8 cellular contexts compared by ENCODE assay signal in the genomic region with DNA sequence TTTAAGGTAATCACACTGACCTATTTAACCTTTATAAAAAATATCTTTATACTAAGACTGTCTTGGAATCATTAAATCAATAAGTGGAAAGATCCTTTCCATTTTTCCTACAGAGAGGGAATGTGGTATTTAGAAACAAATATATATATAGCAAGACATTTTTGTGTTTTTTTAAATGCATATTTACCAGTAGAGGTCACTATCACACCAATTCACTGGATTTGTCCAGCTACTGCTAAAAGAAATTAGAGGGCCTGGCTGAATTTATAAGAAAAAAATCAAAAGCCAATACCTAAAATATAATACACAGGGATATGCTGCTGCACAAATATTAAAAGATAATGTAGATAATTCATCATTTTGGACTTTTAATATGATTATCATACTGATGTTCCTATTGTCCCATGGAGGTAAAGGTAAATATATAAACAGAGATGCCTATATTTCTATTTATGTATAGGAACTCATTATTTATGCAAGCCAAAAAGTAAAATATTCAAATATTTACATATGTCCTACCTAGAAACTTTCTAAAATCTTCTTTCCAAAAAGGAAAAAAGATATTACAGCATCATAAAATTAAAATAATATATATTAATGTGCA.
DNase-seq lines count a peak whose midpoint lies in the region; ATAC-seq and TF ChIP-seq lines count a peak whose summit lies in the region.

No MANE protein-coding gene starts in this region.

- peak; percentile 51 for TF ChIP-seq CTCF in BE2C (IDR thresholded peaks at IDR 0.05; ENCODE audit: low read depth, low read length)
- peak; percentile 75 for TF ChIP-seq CTCF in H9 (conservative IDR thresholded peaks at IDR 0.05)
- peak; percentile 45 for TF ChIP-seq CTCF in fibroblast of villous mesenchyme (IDR thresholded peaks at IDR 0.05; ENCODE audit: insufficient read depth, low read depth, low read length)

- H4K91ac ChIP-seq in H9 (ENCODE audit: insufficient read length, low read depth, low read length) = no peak overlapping the region

- H3K79me2 ChIP-seq in H9 (ENCODE audit: insufficient read depth, low read length) = no peaks in the 10 kb centered on the region

- H3K4me1 Mint-ChIP-seq in H9 = no peaks in the 10 kb centered on the region

- H4K8ac ChIP-seq in H9 (replicated peaks; ENCODE audit: insufficient read length, low read depth, low read length) = no peak overlapping the region

- H2AFZ ChIP-seq in H9 (ENCODE audit: low read length) = no peak overlapping the region

- H3K27me3 ChIP-seq in BE2C (no peaks in the 10 kb centered on the region; the same call in 1 of the 2 replicates), H9 (ENCODE audit: insufficient read depth, low read length) (no peaks in the 10 kb centered on the region)

- H3K4me2 ChIP-seq in H9 (ENCODE audit: insufficient read depth, insufficient read length, low read length) = no peak overlapping the region

- no peak overlapping the region for H2BK12ac ChIP-seq in H9 (ENCODE audit: insufficient read length, low read depth, low read length)

- no peak overlapping the region for H2BK15ac ChIP-seq in H9 (ENCODE audit: low read depth, low read length)

- H3K4me1 ChIP-seq in BE2C (no peaks in the 10 kb centered on the region), H9 (ENCODE audit: insufficient read depth, low read length) (no peaks in the 10 kb centered on the region)

- H2AK5ac ChIP-seq in H9 (ENCODE audit: insufficient read length, low read length) = no peak overlapping the region

- H3K9ac ChIP-seq in H9 (ENCODE audit: extremely low read depth, insufficient read length, low read length) = no peak overlapping the region

- no peak overlapping the region for H4K5ac ChIP-seq in H9 (ENCODE audit: insufficient read length, low read depth, low read length)

- H3K27ac ChIP-seq in H9 (ENCODE audit: insufficient read length, low read depth, low read length) = no peak overlapping the region

- H3K18ac ChIP-seq in H9 (ENCODE audit: insufficient read length, low read depth, low read length) = no peak overlapping the region

- H3K4ac ChIP-seq in H9 (ENCODE audit: low read depth, low read length) = no peak overlapping the region

- H3T11ph ChIP-seq in H9 (ENCODE audit: low read length) = no peak overlapping the region

- no peak overlapping the region for H3K14ac ChIP-seq in H9 (ENCODE audit: insufficient read depth, low read length)

- no peaks in the 10 kb centered on the region for H3K27me3 Mint-ChIP-seq in H9 (ENCODE audit: low read depth)

- peaks cover 7 to 18% (median 9%) of the 10 kb centered on the region in 3 experiments for H3K36me3 Mint-ChIP-seq in H9 (ENCODE audit: insufficient read depth in 1 of 3, low read depth in 3 of 3)

- DNase-seq in BE2C (no peak), H9 (no peak), RPMI7951 (ENCODE audit: low read depth) (peak; percentile 40), fibroblast of villous mesenchyme (ENCODE audit: low read depth) (peak; percentile 70), stromal cell of bone marrow (ENCODE audit: low read depth) (peak; percentile 50)
- no peak for DNase-seq in activated CD4-positive, alpha-beta T cell treated with anti-CD3 and anti-CD28 coated beads for 4 hours

- H4K20me1 ChIP-seq in H9 (ENCODE audit: control insufficient read depth, insufficient read depth, insufficient read length) = no peaks in the 10 kb centered on the region

- H3K4me3 ChIP-seq in BE2C (ENCODE audit: low read depth, low read length) = no peak overlapping the region
- no peak overlapping the region for H3K4me3 ChIP-seq in fibroblast of villous mesenchyme (ENCODE audit: low read depth, low read length)

- H2BK20ac ChIP-seq in H9 (ENCODE audit: low read depth, low read length, poor library complexity, severe bottlenecking) = no peak overlapping the region

- H3K36me3 ChIP-seq in BE2C = no peaks in the 10 kb centered on the region

- no peak overlapping the region for H3K27ac Mint-ChIP-seq in H9

- H3K23ac ChIP-seq in H9 (ENCODE audit: insufficient read length, low read depth, low read length) = no peak overlapping the region

- H3K4me3 Mint-ChIP-seq in H9 = no peak overlapping the region

- H3K23me2 ChIP-seq in H9 (ENCODE audit: insufficient read length, low read depth, low read length, poor library complexity, severe bottlenecking) = no peaks in the 10 kb centered on the region

- peaks cover under 1 to 3% of the 10 kb centered on the region in 2 experiments; a peak in 4 of 5 replicates for H3K9me3 Mint-ChIP-seq in H9

- H3K79me1 ChIP-seq in H9 (ENCODE audit: insufficient read depth, low read depth, low read length, poor library complexity, severe bottlenecking) = no peaks in the 10 kb centered on the region

- ATAC-seq in HG03442 (IDR thresholded peaks at IDR 0.05; ENCODE audit: unreplicated experiment) (no peak), HG03280 (IDR thresholded peaks at IDR 0.05; ENCODE audit: unreplicated experiment) (no peak)

- H3K9me3 ChIP-seq in BE2C (no peaks in the 10 kb centered on the region), H9 (ENCODE audit: control insufficient read depth, low read depth, low read length) (no peaks in the 10 kb centered on the region)

- H2BK5ac ChIP-seq in H9 (ENCODE audit: insufficient read length, low read length) = no peak overlapping the region

- H2BK120ac ChIP-seq in H9 (ENCODE audit: low read depth, low read length, poor library complexity, severe bottlenecking) = no peak overlapping the region

- H3K56ac ChIP-seq in H9 (ENCODE audit: insufficient read length, low read depth, low read length) = no peak overlapping the region

Comparison
In these comparisons a context has a peak if more than half of its experiments do, and no peak if none do; other contexts are left out.
1. DNase-seq: peak in RPMI7951 (single experiment), fibroblast of villous mesenchyme (single experiment) and stromal cell of bone marrow (single experiment); none in BE2C (single experiment), H9 (single experiment) and activated CD4-positive, alpha-beta T cell treated with anti-CD3 and anti-CD28 coated beads for 4 hours (0 of 2).
2. Peak in every context shown above with its lines, with median percentiles within 50 percentile points of each other: CTCF ChIP-seq.